15 cellular contexts compared by ENCODE assay signal in genomic region chr12:103839103-103839502, GRCh38. TPM values are rescaled to one million over a fixed set of nuclear protein-coding genes. Genes with fewer than 3 reads are reported as not detected.
DNase-seq lines count a peak whose midpoint lies in the region; ATAC-seq, FAIRE-seq and TF ChIP-seq lines count a peak whose summit lies in the region.
"Had no signal": no experiment of that assay in that cellular context is flagged by ENCODE, and none has a peak within 500 bp of the region (broad histone marks: within the 10 kb centered on the region; RNA-seq: fewer than 3 reads in every experiment).

No MANE protein-coding gene starts in this region.

- H3K27ac Mint-ChIP-seq in astrocyte (ENCODE audit: unreplicated experiment): no peak overlapping the region
- H3K27ac Mint-ChIP-seq: T-helper 1 cell treated with Interleukin-12 subunit alpha and Interleukin-12 subunit beta and Interleukin-4 antibody, amounts not matched to agents 30 μg/mL and 1 μg/mL, for 36 hours had no signal

- H3K9ac ChIP-seq in KMS-11: no peak overlapping the region
- H3K9ac ChIP-seq in astrocyte (ENCODE audit: low read length): no peak overlapping the region
- no peak overlapping the region for H3K9ac ChIP-seq in keratinocyte (ENCODE audit: control insufficient read depth, extremely low read depth, insufficient read depth, low read length)

- H3K36me3 ChIP-seq in KMS-11 (ENCODE audit: insufficient read depth): no peaks in the 10 kb centered on the region
- no peaks in the 10 kb centered on the region for H3K36me3 ChIP-seq in astrocyte (ENCODE audit: insufficient read depth, low read length)
- peaks cover 0 to 3% of the 10 kb centered on the region in 2 experiments for H3K36me3 ChIP-seq in keratinocyte (ENCODE audit: control insufficient read depth in 2 of 2, extremely low read depth in 1 of 2, insufficient read depth in 2 of 2, low read length in 2 of 2)
- no peaks in the 10 kb centered on the region for H3K36me3 ChIP-seq in testis (ENCODE audit: low read depth, missing control alignments)

- H3K9me3 Mint-ChIP-seq in astrocyte (ENCODE audit: unreplicated experiment): peaks cover 4% of the 10 kb centered on the region
- H3K9me3 Mint-ChIP-seq: T-helper 1 cell treated with Interleukin-12 subunit alpha and Interleukin-12 subunit beta and Interleukin-4 antibody, amounts not matched to agents 30 μg/mL and 1 μg/mL, for 36 hours had no signal

- H3K27me3 Mint-ChIP-seq in astrocyte (ENCODE audit: low read depth, unreplicated experiment): no peaks in the 10 kb centered on the region

- dilution Hi-C loops in keratinocyte (cut with MboI; ENCODE audit: extremely low pct_ligation_motif_present, low sequenced_read_pairs): no loop called here

- H3K4me1 Mint-ChIP-seq in astrocyte (ENCODE audit: low read depth, unreplicated experiment): peaks cover 19% of the 10 kb centered on the region

- no peak for DNase-seq in astrocyte (ENCODE audit: low read depth)
- no peak for DNase-seq in keratinocyte (ENCODE audit: low read depth, low spot score)
- peak; percentile 47 for DNase-seq in testis
- no peak for DNase-seq in stimulated activated CD4-positive, alpha-beta T cell treated with anti-CD3 and anti-CD28 coated beads, Interleukin-4, amount 100 ng/mL, for 4 hours
- no peak for DNase-seq in NCI-H1930 (lab: John Stamatoyannopoulos, UW)
- DNase-seq: activated CD4-positive, alpha-beta T cell treated with anti-CD3 and anti-CD28 coated beads, Interleukin-2, amount 50 U/mL, for 4 hours; activated gamma-delta T cell treated with Interleukin-2 at 50 U/mL for 16 hours; GOT3; left ventricle myocardium superior; NCI-H2107; stimulated activated naive CD8-positive, alpha-beta T cell treated with anti-CD3 and anti-CD28 coated beads, Interleukin-15, Interleukin-2, amounts not matched to agents 100 U/mL and 50 U/mL, for 24 hours had no signal

- FAIRE-seq in astrocyte (lab: Jason Lieb, UNC) (no peak), keratinocyte (lab: Jason Lieb, UNC) (no peak)
- FAIRE-seq: colon had no signal

- WGBS in testis, 2 donors: 45 to 65% methylated on average over 4 of the region's 4 CpGs

- H3K27me3 ChIP-seq in KMS-11 (ENCODE audit: insufficient read depth, low read depth) (no peaks in the 10 kb centered on the region), astrocyte (ENCODE audit: insufficient read depth, low read length) (no peaks in the 10 kb centered on the region), keratinocyte (ENCODE audit: control insufficient read depth, extremely low read depth, insufficient read depth, low read length) (no peaks in the 10 kb centered on the region), testis (no peaks in the 10 kb centered on the region)

- ATAC-seq in GM21367 (IDR thresholded peaks at IDR 0.05; ENCODE audit: unreplicated experiment): no peak
- ATAC-seq: left ventricle myocardium superior; stimulated activated naive CD8-positive, alpha-beta T cell treated with anti-CD3 and anti-CD28 coated beads, Interleukin-15, Interleukin-2, amounts not matched to agents 100 U/mL and 50 U/mL, for 24 hours had no signal

- no peak overlapping the region for H3K4me3 ChIP-seq in KMS-11 (IDR thresholded peaks at IDR 0.05; ENCODE audit: insufficient read depth, low read depth, low read length)
- H3K4me3 ChIP-seq in astrocyte (ENCODE audit: insufficient read depth, low read depth, low read length): peak overlapping the region; percentile 68
- peak overlapping the region; percentile 36 to 95 (median 60) for H3K4me3 ChIP-seq in keratinocyte (ENCODE audit: control insufficient read depth in 2 of 3, extremely low read depth in 1 of 3, insufficient read depth in 2 of 3, low read depth in 1 of 3, low read length in 3 of 3)
- H3K4me3 ChIP-seq in testis: no peak overlapping the region

- H4K20me1 ChIP-seq in KMS-11 (ENCODE audit: insufficient read depth) (no peaks in the 10 kb centered on the region), astrocyte (ENCODE audit: insufficient read depth, low read length) (peaks cover 53% of the 10 kb centered on the region), keratinocyte (ENCODE audit: control insufficient read depth, extremely low read depth, insufficient read depth, low read length) (peaks cover 2% of the 10 kb centered on the region)

- no peak overlapping the region for H3K27ac ChIP-seq in KMS-11
- H3K27ac ChIP-seq in astrocyte (ENCODE audit: low read depth, low read length): no peak overlapping the region
- no peak overlapping the region for H3K27ac ChIP-seq in keratinocyte (ENCODE audit: control insufficient read depth, insufficient read depth, low read length)
- no peak overlapping the region for H3K27ac ChIP-seq in testis

- intact Hi-C loops in testis (cut with DNase I; ENCODE audit: low total_unique reads): no loop called here

- H3K4me1 ChIP-seq in KMS-11 (ENCODE audit: low read depth, poor library complexity, severe bottlenecking) (peaks cover 16% of the 10 kb centered on the region), astrocyte (ENCODE audit: insufficient read depth, low read length) (peaks cover 15% of the 10 kb centered on the region), keratinocyte (ENCODE audit: control insufficient read depth, extremely low read depth, insufficient read depth, low read length) (peaks cover 22% of the 10 kb centered on the region), testis (peaks cover 8% of the 10 kb centered on the region)

- no peak for TF ChIP-seq CTCF in KMS-11 (conservative IDR thresholded peaks at IDR 0.05; ENCODE audit: low read depth, low read length)
- no peak for TF ChIP-seq CTCF in astrocyte (IDR thresholded peaks at IDR 0.05; ENCODE audit: insufficient read depth, low read depth, low read length)
- TF ChIP-seq CTCF in keratinocyte (optimal IDR thresholded peaks at IDR 0.05 in 1 of 3, IDR thresholded peaks at IDR 0.05 in 1 of 3, conservative IDR thresholded peaks at IDR 0.05 in 1 of 3; ENCODE audit: extremely low read depth in 1 of 3, insufficient read depth in 2 of 3, low read length in 3 of 3): no peak
- no peak for TF ChIP-seq CTCF in testis (IDR thresholded peaks at IDR 0.05)

- H3K4me3 Mint-ChIP-seq in astrocyte (ENCODE audit: unreplicated experiment): no peak overlapping the region

- no peaks in the 10 kb centered on the region for H3K9me1 ChIP-seq in keratinocyte (ENCODE audit: control insufficient read depth, extremely low read depth, insufficient read depth, low read length)

- H3K79me2 ChIP-seq in KMS-11 (ENCODE audit: insufficient read depth, low read depth) (peaks cover 24% of the 10 kb centered on the region; the same call in 1 of the 2 replicates), astrocyte (ENCODE audit: insufficient read depth, low read length) (peaks cover 69% of the 10 kb centered on the region), keratinocyte (ENCODE audit: control insufficient read depth, insufficient read depth, low read length) (peaks cover 68% of the 10 kb centered on the region)

- H3K9me3 ChIP-seq in astrocyte (ENCODE audit: insufficient read depth, low read depth, low read length) (no peaks in the 10 kb centered on the region), keratinocyte (ENCODE audit: control insufficient read depth, low read depth, low read length) (no peaks in the 10 kb centered on the region), testis (no peaks in the 10 kb centered on the region)

- TF ChIP-seq POLR2A in testis (IDR thresholded peaks at IDR 0.05): no peak

- H3K4me2 ChIP-seq in KMS-11: peak overlapping the region; percentile 41
- peak overlapping the region; percentile 96 for H3K4me2 ChIP-seq in astrocyte (ENCODE audit: low read length)
- H3K4me2 ChIP-seq in keratinocyte (ENCODE audit: control insufficient read depth, extremely low read depth, insufficient read depth, low read depth, low read length): peak overlapping the region; percentile 61

- H2AFZ ChIP-seq in KMS-11 (ENCODE audit: low read depth): no peak overlapping the region
- H2AFZ ChIP-seq in astrocyte (ENCODE audit: low read depth, low read length): no peak overlapping the region
- no peak overlapping the region for H2AFZ ChIP-seq in keratinocyte (ENCODE audit: control insufficient read depth, low read length)

- H3K36me3 Mint-ChIP-seq in astrocyte (ENCODE audit: low read depth, unreplicated experiment): peaks cover 6% of the 10 kb centered on the region

RNA-seq across cellular contexts. Expression of gene NT5DC3, which starts 1.9 kb away (rescaled TPM):
- total RNA-seq in astrocyte: 12.0 and 13.6 TPM in 2 replicates
- 10.7 to 14.6 TPM (median 12.8 TPM) in 3 replicates for polyA plus RNA-seq in keratinocyte
- 7.0 TPM for polyA plus RNA-seq in keratinocyte (2011; ENCODE audit: low read depth)
- polyA plus RNA-seq in keratinocyte (2011; cell fraction: cytosol; rRNA removed): 8.7 and 10.7 TPM in 2 replicates
- polyA plus RNA-seq in keratinocyte (2011; cell fraction: nucleus; rRNA removed): 38.7 and 45.8 TPM in 2 replicates
- 8.5 and 15.2 TPM in 2 replicates for polyA plus RNA-seq in keratinocyte (2012; ENCODE audit: low replicate concordance)
- polyA minus RNA-seq in keratinocyte: 25.3 to 35.2 TPM (median 26.9 TPM) in 3 replicates
- polyA minus RNA-seq in keratinocyte (2011; cell fraction: cytosol; rRNA and poly(A)+ RNA removed): 17.1 TPM
- 29.3 and 63.4 TPM in 2 replicates for polyA minus RNA-seq in keratinocyte (2011; cell fraction: nucleus; rRNA and poly(A)+ RNA removed)
- 10 to 100 TPM; 16.1 to 25.4 TPM for total RNA-seq in testis
- polyA plus RNA-seq in testis (ENCODE audit: insufficient read depth, low read depth, low replicate concordance): 5.7 TPM

Comparison
In these comparisons a context has a peak if more than half of its experiments do, and no peak if none do; other contexts are left out.
1. H3K4me2 ChIP-seq: peak in every context shown above with its lines; median percentile 96 in astrocyte; 61 in keratinocyte; 41 in KMS-11.
2. H3K4me3 ChIP-seq: peak in astrocyte (single experiment) and keratinocyte (3 of 3); none in KMS-11 (single experiment) and testis (0 of 2).